ENCODE assay signal across 7 cellular contexts in genomic region chr7:87934699-87935372, GRCh38. TPM values are rescaled to one million over a fixed set of nuclear protein-coding genes. Genes with fewer than 3 reads are reported as not detected.
DNase-seq lines count a peak whose midpoint lies in the region; ATAC-seq, FAIRE-seq and TF ChIP-seq lines count a peak whose summit lies in the region.

No MANE protein-coding gene starts in this region.

- no peak for TF ChIP-seq POLR2A in breast epithelium (IDR thresholded peaks at IDR 0.05)

- H4K20me1 ChIP-seq in OCI-LY1 (ENCODE audit: insufficient read depth, low read length), result no peaks in the 10 kb centered on the region
- no peaks in the 10 kb centered on the region for H4K20me1 ChIP-seq in keratinocyte (ENCODE audit: control insufficient read depth, extremely low read depth, insufficient read depth, low read length)

- TF ChIP-seq CTCF in HFFc6 (IDR thresholded peaks at IDR 0.05) (no peak), OCI-LY1 (IDR thresholded peaks at IDR 0.05; ENCODE audit: low read length) (no peak; the same call in 1 of the 2 replicates), breast epithelium (IDR thresholded peaks at IDR 0.05) (no peak), keratinocyte (optimal IDR thresholded peaks at IDR 0.05 in 1 of 3, IDR thresholded peaks at IDR 0.05 in 1 of 3, conservative IDR thresholded peaks at IDR 0.05 in 1 of 3; ENCODE audit: extremely low read depth in 1 of 3, insufficient read depth in 2 of 3, low read length in 3 of 3) (no peak)

- H3K4me2 ChIP-seq in OCI-LY1 (ENCODE audit: low read length) (peak overlapping the region; percentile 96), keratinocyte (ENCODE audit: control insufficient read depth, extremely low read depth, insufficient read depth, low read depth, low read length) (peak overlapping the region; percentile 82)

- H3K4me3 ChIP-seq in OCI-LY1 (ENCODE audit: low read depth, low read length, poor library complexity, severe bottlenecking) (peak overlapping the region; percentile 70), breast epithelium (peak overlapping the region; percentile 68 to 82 (median 72)), keratinocyte (ENCODE audit: control insufficient read depth in 2 of 3, extremely low read depth in 1 of 3, insufficient read depth in 2 of 3, low read depth in 1 of 3, low read length in 3 of 3) (peak overlapping the region; percentile 27 to 64 (median 57))

- peaks cover 11% of the 10 kb centered on the region; the same call in 1 of the 2 replicates for H3K27me3 Mint-ChIP-seq in HFFc6 (ENCODE audit: insufficient read depth)

- in situ Hi-C loops in G401 (cut with HindIII; ENCODE audit: low sequenced_read_pairs), result no loop called here

- no peaks in the 10 kb centered on the region for H3K9me3 Mint-ChIP-seq in HFFc6

- ATAC-seq in GM19463 (IDR thresholded peaks at IDR 0.05; ENCODE audit: unreplicated experiment), result no peak

- peak overlapping the region; percentile 68 for H3K9ac ChIP-seq in OCI-LY1 (ENCODE audit: low read length)
- no peak overlapping the region for H3K9ac ChIP-seq in keratinocyte (ENCODE audit: control insufficient read depth, extremely low read depth, insufficient read depth, low read length)

- peaks cover 14% of the 10 kb centered on the region for H3K36me3 ChIP-seq in OCI-LY1 (ENCODE audit: insufficient read depth, low read length)
- no peaks in the 10 kb centered on the region for H3K36me3 ChIP-seq in breast epithelium
- H3K36me3 ChIP-seq in keratinocyte (ENCODE audit: control insufficient read depth in 2 of 2, extremely low read depth in 1 of 2, insufficient read depth in 2 of 2, low read length in 2 of 2), result no peaks in the 10 kb centered on the region

- peak overlapping the region; percentile 33 for H2AFZ ChIP-seq in OCI-LY1 (ENCODE audit: low read length)
- no peak overlapping the region for H2AFZ ChIP-seq in keratinocyte (ENCODE audit: control insufficient read depth, low read length)

- H3K9me2 ChIP-seq in OCI-LY1 (ENCODE audit: low read depth, low read length), result no peaks in the 10 kb centered on the region

- intact Hi-C loops in breast epithelium (cut with DNase I; ENCODE audit: low total_unique reads), result no loop called here

- H3K79me2 ChIP-seq in OCI-LY1 (ENCODE audit: insufficient read depth, low read length) (no peaks in the 10 kb centered on the region), keratinocyte (ENCODE audit: control insufficient read depth, insufficient read depth, low read length) (no peaks in the 10 kb centered on the region)

- H3K4me3 Mint-ChIP-seq in HFFc6, result peak overlapping the region; percentile 82

- no peaks in the 10 kb centered on the region for H3K36me3 Mint-ChIP-seq in HFFc6 (ENCODE audit: low read depth)

- DNase-seq in G401 (ENCODE audit: low spot score) (peak; percentile 76), HFFc6 (no peak), breast epithelium (ENCODE audit: low spot score in 2 of 2) (no peak), keratinocyte (ENCODE audit: low read depth, low spot score) (no peak)
- peak; percentile 43 for DNase-seq in stimulated activated CD8-positive, alpha-beta memory T cell treated with anti-CD3 and anti-CD28 coated beads, Interleukin-4, amount 100 ng/mL, for 48 hours

- no peak for FAIRE-seq in keratinocyte (lab: Jason Lieb, UNC)

- H3K9me1 ChIP-seq in keratinocyte (ENCODE audit: control insufficient read depth, extremely low read depth, insufficient read depth, low read length), result no peaks in the 10 kb centered on the region

- H3K27ac ChIP-seq in OCI-LY1 (ENCODE audit: low read depth, low read length, poor library complexity, severe bottlenecking), result peak overlapping the region; percentile 14
- no peak overlapping the region for H3K27ac ChIP-seq in breast epithelium
- no peak overlapping the region for H3K27ac ChIP-seq in keratinocyte (ENCODE audit: control insufficient read depth, insufficient read depth, low read length)

- H3K4me1 ChIP-seq in OCI-LY1 (ENCODE audit: insufficient read depth, low read length, severe bottlenecking), result peaks cover 19% of the 10 kb centered on the region
- no peaks in the 10 kb centered on the region for H3K4me1 ChIP-seq in breast epithelium
- H3K4me1 ChIP-seq in keratinocyte (ENCODE audit: control insufficient read depth, extremely low read depth, insufficient read depth, low read length), result no peaks in the 10 kb centered on the region

- no peaks in the 10 kb centered on the region for H3F3A ChIP-seq in OCI-LY1 (ENCODE audit: insufficient read depth, low read length)

- no peaks in the 10 kb centered on the region for H3K9me3 ChIP-seq in OCI-LY1 (ENCODE audit: low read length)
- no peaks in the 10 kb centered on the region for H3K9me3 ChIP-seq in breast epithelium
- H3K9me3 ChIP-seq in keratinocyte (ENCODE audit: control insufficient read depth, low read depth, low read length), result no peaks in the 10 kb centered on the region

- peaks cover 13% of the 10 kb centered on the region for H3K4me1 Mint-ChIP-seq in HFFc6 (ENCODE audit: low read depth)

- no peak overlapping the region for H3K27ac Mint-ChIP-seq in HFFc6

- dilution Hi-C loops in keratinocyte (cut with MboI; ENCODE audit: extremely low pct_ligation_motif_present, low sequenced_read_pairs), result no loop called here

- H3K27me3 ChIP-seq in OCI-LY1 (ENCODE audit: insufficient read depth, low read length) (no peaks in the 10 kb centered on the region), breast epithelium (no peaks in the 10 kb centered on the region), keratinocyte (ENCODE audit: control insufficient read depth, extremely low read depth, insufficient read depth, low read length) (peaks cover 14% of the 10 kb centered on the region)

RNA-seq across cellular contexts. Expression of gene ADAM22, which starts 0.8 kb away (rescaled TPM):
- 3.9 and 5.5 TPM in 2 replicates for total RNA-seq in G401 (2014; rRNA removed; shearing (Covaris generic))
- under 1 TPM in 5 of 6 experiments, not detected in 1; 0.05 to 0.24 (median 0.12) TPM for total RNA-seq in HFFc6 (2021; fragmentation: NEBNext Ultra II Directional; extraction: Animal tissue kit (Norgen Biotek cat#: 25700))
- 1 to 10 TPM; 2.3 to 7.5 (median 3.4) TPM for total RNA-seq in breast epithelium
- polyA plus RNA-seq in keratinocyte, result 0.03 to 0.11 TPM (median 0.07 TPM) in 3 replicates
- not detected for polyA plus RNA-seq in keratinocyte (2011; ENCODE audit: low read depth)
- polyA plus RNA-seq in keratinocyte (2011; cell fraction: cytosol; rRNA removed), result not detected in 2 replicates
- polyA plus RNA-seq in keratinocyte (2011; cell fraction: nucleus; rRNA removed), result not detected in 2 replicates
- 0.02 and 0.06 TPM in 2 replicates for polyA plus RNA-seq in keratinocyte (2012; ENCODE audit: low replicate concordance)
- polyA minus RNA-seq in keratinocyte, result 0.13 TPM in 1 of 3 replicates, not detected in the others
- not detected for polyA minus RNA-seq in keratinocyte (2011; cell fraction: cytosol; rRNA and poly(A)+ RNA removed)
- not detected in 2 replicates for polyA minus RNA-seq in keratinocyte (2011; cell fraction: nucleus; rRNA and poly(A)+ RNA removed)

RNA-seq across cellular contexts. Expression of gene DBF4, which starts 58.5 kb away (rescaled TPM):
- total RNA-seq in G401 (2014; rRNA removed; shearing (Covaris generic)), result 65.6 and 77.7 TPM in 2 replicates
- total RNA-seq in HFFc6 (2021; fragmentation: NEBNext Ultra II Directional; extraction: Animal tissue kit (Norgen Biotek cat#: 25700)), result 10 to 100 TPM; 16.1 to 25.3 (median 23.5) TPM
- 10 to 100 TPM; 10.1 to 18.6 (median 15.7) TPM for total RNA-seq in breast epithelium
- 2.6 to 12.5 TPM (median 7.9 TPM) in 3 replicates for polyA plus RNA-seq in keratinocyte
- polyA plus RNA-seq in keratinocyte (2011; ENCODE audit: low read depth), result 9.0 TPM
- polyA plus RNA-seq in keratinocyte (2011; cell fraction: cytosol; rRNA removed), result 5.6 and 8.9 TPM in 2 replicates
- polyA plus RNA-seq in keratinocyte (2011; cell fraction: nucleus; rRNA removed), result 4.1 and 6.3 TPM in 2 replicates
- polyA plus RNA-seq in keratinocyte (2012; ENCODE audit: low replicate concordance), result 6.3 and 13.8 TPM in 2 replicates
- 1.5 to 6.0 TPM (median 1.5 TPM) in 3 replicates for polyA minus RNA-seq in keratinocyte
- polyA minus RNA-seq in keratinocyte (2011; cell fraction: cytosol; rRNA and poly(A)+ RNA removed), result 7.5 TPM
- 4.4 and 6.9 TPM in 2 replicates for polyA minus RNA-seq in keratinocyte (2011; cell fraction: nucleus; rRNA and poly(A)+ RNA removed)

RNA-seq across cellular contexts. Expression of gene SLC25A40, which starts 58.7 kb away (rescaled TPM):
- 13.0 and 20.4 TPM in 2 replicates for total RNA-seq in G401 (2014; rRNA removed; shearing (Covaris generic))
- total RNA-seq in HFFc6 (2021; fragmentation: NEBNext Ultra II Directional; extraction: Animal tissue kit (Norgen Biotek cat#: 25700)), result 10 to 100 TPM; 13.1 to 19.0 (median 15.7) TPM
- total RNA-seq in breast epithelium, result 10 to 100 TPM in 2 of 3 donors, 1 to 10 TPM in 1; 9.8 to 34.1 (median 13.8) TPM
- 3.2 to 8.3 TPM (median 4.6 TPM) in 3 replicates for polyA plus RNA-seq in keratinocyte
- polyA plus RNA-seq in keratinocyte (2011; ENCODE audit: low read depth), result 2.1 TPM
- 2.0 and 4.0 TPM in 2 replicates for polyA plus RNA-seq in keratinocyte (2011; cell fraction: cytosol; rRNA removed)
- polyA plus RNA-seq in keratinocyte (2011; cell fraction: nucleus; rRNA removed), result 3.2 and 4.3 TPM in 2 replicates
- polyA plus RNA-seq in keratinocyte (2012; ENCODE audit: low replicate concordance), result 4.7 and 5.8 TPM in 2 replicates
- polyA minus RNA-seq in keratinocyte, result 0.79 to 5.0 TPM (median 1.5 TPM) in 3 replicates
- polyA minus RNA-seq in keratinocyte (2011; cell fraction: cytosol; rRNA and poly(A)+ RNA removed), result 6.1 TPM
- 3.2 and 4.2 TPM in 2 replicates for polyA minus RNA-seq in keratinocyte (2011; cell fraction: nucleus; rRNA and poly(A)+ RNA removed)

Comparison
In these comparisons a context has a peak if more than half of its experiments do, and no peak if none do; other contexts are left out.
1. DNase-seq: peak in G401 (single experiment) and stimulated activated CD8-positive, alpha-beta memory T cell treated with anti-CD3 and anti-CD28 coated beads, Interleukin-4, amount 100 ng/mL, for 48 hours (single experiment); none in HFFc6 (single experiment), breast epithelium (0 of 2) and keratinocyte (single experiment).
2. Peak in every context shown above with its lines, with median percentiles within 50 percentile points of each other: H3K4me3 ChIP-seq.